ENCODE assay signal across 1 cellular context in genomic region chr17:40331743-40332641, GRCh38.
TF ChIP-seq lines count a peak whose summit lies in the region.

No MANE protein-coding gene starts in this region.

TF ChIP-seq in HEK293, 187 proteins besides CTCF, POLR2A, EP300 and RAD21 (continued from another document):
- TF ChIP-seq ZNF26 (tag by site-specific recombination; IDR thresholded peaks at IDR 0.05) (no peak), ZNF155 (tag by site-specific recombination; IDR thresholded peaks at IDR 0.05) (no peak), ZFHX2 (tag by site-specific recombination; conservative IDR thresholded peaks at IDR 0.05) (peak; percentile 89), ZNF777 (tag by site-specific recombination; IDR thresholded peaks at IDR 0.05; ENCODE audit: borderline replicate concordance) (no peak), ZSCAN4 (tag by site-specific recombination; IDR thresholded peaks at IDR 0.05) (no peak)
TF ChIP-seq in HEK293: peak in this region for 4.
